8 cellular contexts compared by ENCODE assay signal in the genomic region with DNA sequence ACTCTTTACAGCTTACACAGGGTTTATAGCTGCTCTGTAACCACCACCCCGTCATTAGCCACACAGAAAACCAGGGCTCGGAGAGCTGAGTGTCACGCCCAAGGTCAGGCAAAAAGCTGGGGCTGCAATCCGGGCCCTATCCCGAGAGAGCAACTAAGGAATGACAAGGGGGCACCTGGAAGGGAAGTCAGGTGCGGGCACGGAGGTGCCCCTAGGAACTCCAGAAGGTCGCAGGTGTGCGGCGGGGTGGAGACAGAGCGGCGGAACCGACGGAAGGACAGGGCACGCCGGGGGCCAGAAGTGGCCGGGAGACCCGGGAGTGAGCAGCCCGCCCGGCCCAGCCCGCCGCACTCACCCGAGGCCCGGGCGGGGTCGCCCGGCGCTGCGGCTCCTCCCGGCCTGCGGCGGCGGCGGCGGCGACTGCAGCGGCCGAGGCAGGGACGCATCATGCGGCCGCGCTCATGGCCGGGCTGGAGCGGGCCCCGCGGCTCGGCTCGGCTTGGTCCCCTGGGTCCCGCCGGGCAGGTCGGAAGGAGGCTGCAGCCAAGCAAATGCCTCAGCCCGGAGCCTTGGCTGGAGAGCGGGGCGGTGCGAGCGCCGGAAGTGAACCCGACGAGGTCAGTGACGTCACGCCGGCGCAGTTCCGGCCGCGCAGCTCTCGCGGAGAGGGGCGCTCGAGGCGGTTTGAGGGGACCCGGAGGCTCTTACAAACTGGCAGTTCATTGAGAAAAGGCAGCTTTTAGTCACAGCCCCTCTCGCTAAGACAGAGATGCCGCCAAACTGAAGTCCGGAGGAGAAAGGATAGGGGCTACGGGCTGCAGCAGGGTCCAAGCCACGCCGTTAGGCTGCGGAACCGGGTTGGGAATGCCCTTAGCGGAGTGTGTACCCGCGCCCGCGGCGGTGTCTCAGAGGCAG. TPM values are rescaled to one million over a fixed set of nuclear protein-coding genes. Genes with fewer than 3 reads are reported as not detected.
DNase-seq lines count a peak whose midpoint lies in the region; ATAC-seq and FAIRE-seq lines count a peak whose summit lies in the region.

A gene with protein sequence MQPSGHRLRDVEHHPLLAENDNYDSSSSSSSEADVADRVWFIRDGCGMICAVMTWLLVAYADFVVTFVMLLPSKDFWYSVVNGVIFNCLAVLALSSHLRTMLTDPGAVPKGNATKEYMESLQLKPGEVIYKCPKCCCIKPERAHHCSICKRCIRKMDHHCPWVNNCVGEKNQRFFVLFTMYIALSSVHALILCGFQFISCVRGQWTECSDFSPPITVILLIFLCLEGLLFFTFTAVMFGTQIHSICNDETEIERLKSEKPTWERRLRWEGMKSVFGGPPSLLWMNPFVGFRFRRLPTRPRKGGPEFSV (minus strand): TSS at position 605 of the 915 bp plus-strand sequence. CDS start 20,917 bp downstream, outside the sequence.

- H3K27me3 ChIP-seq in ectodermal cell (ENCODE audit: control insufficient read depth, insufficient read depth, low read length, poor library complexity, severe bottlenecking) = no peaks in the 10 kb centered on the region

- CTCF ChIA-PET in activated CD8-positive, alpha-beta T cell treated with anti-CD3 and anti-CD28 coated beads, Interleukin-2, amount 10 ng/mL, durations not matched to agents 7 days and 5 days (lab: Charles Lee) = interaction anchor here (0.8 to 4.8 kb wide), 11 partner anchors 11 to 273 kb away, joined by 3 to 49 read pairs (median 4); a partner anchor contains a TSS

- peaks cover 21% of the 10 kb centered on the region for H3K4me1 Mint-ChIP-seq in activated CD8-positive, alpha-beta T cell treated with anti-CD3 and anti-CD28 coated beads, Interleukin-2, amount 10 ng/mL, durations not matched to agents 7 days and 5 days (ENCODE audit: low read depth)

- peak; percentile 53 to 96 (median 80) for DNase-seq in C1 segment of cervical spinal cord (lab: John Stamatoyannopoulos, UW)
- DNase-seq in GM19239 (ENCODE audit: insufficient read length, low spot score) = peak; percentile 97
- DNase-seq in NCI-H82 treated with DMSO at 0.1 percent for 48 hours (lab: John Stamatoyannopoulos, UW; ENCODE audit: unreplicated experiment) = peak; percentile 18
- peak; percentile 91 for DNase-seq in activated CD8-positive, alpha-beta T cell treated with anti-CD3 and anti-CD28 coated beads, Interleukin-2, amount 10 ng/mL, durations not matched to agents 7 days and 5 days
- DNase-seq in lung microvascular endothelial cell (ENCODE audit: low read depth in 2 of 2) = peak; percentile 90
- DNase-seq in stimulated activated CD4-positive, alpha-beta T cell treated with anti-CD3 and anti-CD28 coated beads, TNF-alpha, amount 100 ng/mL, for 48 hours (ENCODE audit: low read depth in 3 of 3) = peak; percentile 70 to 87 (median 70)

- H3K36me3 Mint-ChIP-seq in activated CD8-positive, alpha-beta T cell treated with anti-CD3 and anti-CD28 coated beads, Interleukin-2, amount 10 ng/mL, durations not matched to agents 7 days and 5 days (ENCODE audit: low read depth) = peaks cover 5% of the 10 kb centered on the region

- H3K4me1 ChIP-seq in ectodermal cell (ENCODE audit: control insufficient read depth, insufficient read depth, low read length) = no peaks in the 10 kb centered on the region

- H3K27ac Mint-ChIP-seq in activated CD8-positive, alpha-beta T cell treated with anti-CD3 and anti-CD28 coated beads, Interleukin-2, amount 10 ng/mL, durations not matched to agents 7 days and 5 days = peak within 1 kb of the TSS; percentile 98

- peak; percentile 92 for ATAC-seq in HG03442 (IDR thresholded peaks at IDR 0.05; ENCODE audit: unreplicated experiment)
- peak; percentile 94 for ATAC-seq in activated CD8-positive, alpha-beta T cell treated with anti-CD3 and anti-CD28 coated beads, Interleukin-2, amount 10 ng/mL, durations not matched to agents 7 days and 5 days

- H3K27me3 Mint-ChIP-seq in activated CD8-positive, alpha-beta T cell treated with anti-CD3 and anti-CD28 coated beads, Interleukin-2, amount 10 ng/mL, durations not matched to agents 7 days and 5 days (ENCODE audit: low read depth) = peaks cover 4% of the 10 kb centered on the region

- H3K9me3 Mint-ChIP-seq in activated CD8-positive, alpha-beta T cell treated with anti-CD3 and anti-CD28 coated beads, Interleukin-2, amount 10 ng/mL, durations not matched to agents 7 days and 5 days (ENCODE audit: insufficient read depth) = no peaks in the 10 kb centered on the region

- FAIRE-seq in GM19239 (lab: Jason Lieb, UNC) = peak; percentile 77

- no peaks in the 10 kb centered on the region for H3K9me3 ChIP-seq in ectodermal cell (ENCODE audit: control insufficient read depth, low read length)

- peak within 1 kb of the TSS; percentile 79 for H3K4me3 ChIP-seq in ectodermal cell (ENCODE audit: insufficient read depth, low read depth, low read length)

- H3K4me3 Mint-ChIP-seq in activated CD8-positive, alpha-beta T cell treated with anti-CD3 and anti-CD28 coated beads, Interleukin-2, amount 10 ng/mL, durations not matched to agents 7 days and 5 days = peak within 1 kb of the TSS; percentile 96

- POLR2A ChIA-PET in activated CD8-positive, alpha-beta T cell treated with anti-CD3 and anti-CD28 coated beads, Interleukin-2, amount 10 ng/mL, durations not matched to agents 7 days and 5 days (lab: Charles Lee) = interaction anchor here (0.9 to 2.2 kb wide), 5 partner anchors 8 to 76 kb away, joined by 3 to 21 read pairs (median 6); a partner anchor contains a TSS

- WGBS in ectodermal cell, 2 experiments = 0 to 1% methylated on average over 86 of the region's 86 CpGs

- no peaks in the 10 kb centered on the region for H3K36me3 ChIP-seq in ectodermal cell (ENCODE audit: control insufficient read depth, insufficient read depth, low read length)

- peak within 1 kb of the TSS; percentile 76 for H3K27ac ChIP-seq in ectodermal cell (ENCODE audit: insufficient read depth, low read depth, low read length, poor library complexity, severe bottlenecking)

RNA-seq across cellular contexts. Expression of the gene that starts here (rescaled TPM):
- total RNA-seq in activated CD8-positive, alpha-beta T cell treated with anti-CD3 and anti-CD28 coated beads, Interleukin-2, amount 10 ng/mL, durations not matched to agents 7 days and 5 days = 10 to 100 TPM; 28.1 to 28.7 TPM
- polyA plus RNA-seq in ectodermal cell (2013, experiment 1 of 4) = 51.9 TPM
- 58.2 TPM for polyA plus RNA-seq in ectodermal cell (2013, experiment 2 of 4)
- 42.2 TPM for polyA plus RNA-seq in ectodermal cell (2013, experiment 3 of 4)
- 44.9 TPM for polyA plus RNA-seq in ectodermal cell (2013, experiment 4 of 4)
- total RNA-seq in lung microvascular endothelial cell = 27.7 and 32.9 TPM in 2 replicates

Comparison
In these comparisons a context has a peak if more than half of its experiments do, and no peak if none do; other contexts are left out.
1. Peak in every context shown above with its lines: DNase-seq, ATAC-seq, H3K4me3 ChIP-seq and H3K27ac ChIP-seq.
2. DNase-seq: peak in every context shown above with its lines; median percentile 97 in GM19239; 91 in activated CD8-positive, alpha-beta T cell treated with anti-CD3 and anti-CD28 coated beads, Interleukin-2, amount 10 ng/mL, durations not matched to agents 7 days and 5 days; 90 in lung microvascular endothelial cell; 80 in C1 segment of cervical spinal cord; 70 in stimulated activated CD4-positive, alpha-beta T cell treated with anti-CD3 and anti-CD28 coated beads, TNF-alpha, amount 100 ng/mL, for 48 hours; 18 in NCI-H82 treated with DMSO at 0.1 percent for 48 hours.